1 cellular context compared by ENCODE assay signal in the genomic region with DNA sequence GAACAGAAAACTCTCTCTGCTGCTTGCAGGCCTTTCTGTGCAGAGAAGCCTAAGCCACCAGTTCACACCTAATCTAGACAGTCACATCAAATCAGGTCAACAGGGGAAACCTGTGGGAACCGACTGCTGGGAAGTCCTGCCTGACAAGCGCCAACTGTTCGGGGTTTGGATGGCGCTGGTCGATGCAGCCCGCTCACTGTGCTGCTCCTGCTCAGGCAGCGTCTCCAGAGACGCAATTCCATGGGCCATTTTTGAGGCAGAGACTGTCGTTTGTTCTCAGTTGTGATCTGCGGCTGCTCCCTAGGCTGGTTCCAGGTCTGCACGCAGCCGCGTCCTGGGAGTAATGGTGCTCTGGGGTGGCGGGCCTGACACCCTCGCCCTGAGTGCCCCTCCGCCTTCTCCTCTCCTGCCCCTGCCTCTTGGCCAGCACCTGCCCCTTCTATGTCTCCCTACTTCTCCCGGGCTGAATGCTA.
TF ChIP-seq lines count a peak whose summit lies in the region.

No MANE protein-coding gene starts in this region.

TF ChIP-seq in HEK293, 187 proteins besides CTCF, POLR2A, EP300 and RAD21 (continued from another document):
- 0 out of 2 replicates have a peak, but pooled peaks have one; percentile 32 for TF ChIP-seq ZNF18 (tag by site-specific recombination; IDR thresholded peaks at IDR 0.05)
